8 cellular contexts compared by ENCODE assay signal in genomic region chr13:19860884-19861655, GRCh38. TPM values are rescaled to one million over a fixed set of nuclear protein-coding genes. Genes with fewer than 3 reads are reported as not detected.
DNase-seq lines count a peak whose midpoint lies in the region; ATAC-seq and TF ChIP-seq lines count a peak whose summit lies in the region.

No MANE protein-coding gene starts in this region.

- intact Hi-C loops in spleen (cut with DNase I; ENCODE audit: low total_unique reads), result loop anchor here (5.0 to 10.0 kb wide), 2 partner anchors 79 to 226 kb away; partner anchors contain the start of genes MPHOSPH8 and PSPC1

- peaks cover 32% of the 10 kb centered on the region for H4K20me1 ChIP-seq in SK-N-SH (ENCODE audit: insufficient read depth)

- no peaks in the 10 kb centered on the region for H3K9me2 ChIP-seq in SK-N-SH

- peak overlapping the region; percentile 93 for H3K4me2 ChIP-seq in SK-N-SH

- DNase-seq in SK-N-SH (no peak), T-helper 17 cell (no peak), fibroblast of mammary gland (ENCODE audit: low read depth) (peak; percentile 66), spleen (peak; percentile 34)
- DNase-seq in stimulated activated naive CD4-positive, alpha-beta T cell (lab: John Stamatoyannopoulos, UW), result no peak

- no peaks in the 10 kb centered on the region for H3K9me3 ChIP-seq in SK-N-SH
- H3K9me3 ChIP-seq in T-helper 17 cell (ENCODE audit: control insufficient read depth, low read length, poor library complexity, severe bottlenecking), result no peaks in the 10 kb centered on the region
- no peaks in the 10 kb centered on the region for H3K9me3 ChIP-seq in spleen

- POLR2A ChIA-PET in SK-N-SH (lab: Yijun Ruan, JAX), result interaction anchor here (0.6 kb wide), 1 partner anchor 42 kb away, joined by 4 read pairs; no protein-coding TSS in a partner anchor

- peaks cover 31% of the 10 kb centered on the region for H3K4me1 Mint-ChIP-seq in T-helper 17 cell

- H3K9ac ChIP-seq in SK-N-SH, result peak overlapping the region; percentile 96; the same call in 1 of the 2 replicates

- H3K36me3 Mint-ChIP-seq in T-helper 17 cell (ENCODE audit: low read depth), result peaks cover 3% of the 10 kb centered on the region

- H3F3A ChIP-seq in SK-N-SH (replicated peaks; ENCODE audit: insufficient read depth), result peaks cover 40% of the 10 kb centered on the region

- no peaks in the 10 kb centered on the region for H3K27me3 Mint-ChIP-seq in T-helper 17 cell

- H3K4me1 ChIP-seq in SK-N-SH (ENCODE audit: control insufficient read depth in 1 of 2, insufficient read depth in 2 of 2, low read depth in 1 of 2, low read length in 1 of 2) (peaks cover 14 to 16% of the 10 kb centered on the region in 2 experiments; a peak in 3 of 4 replicates), spleen (peaks cover 16 to 46% (median 29%) of the 10 kb centered on the region in 6 donors)

- no peak for TF ChIP-seq RAD21 in SK-N-SH (IDR thresholded peaks at IDR 0.05; ENCODE audit: low read length)

- no peak overlapping the region for H2AFZ ChIP-seq in SK-N-SH (ENCODE audit: low read depth)

- TF ChIP-seq POLR2A in spleen (IDR thresholded peaks at IDR 0.05), result no peak

- no peak for TF ChIP-seq EP300 in SK-N-SH (IDR thresholded peaks at IDR 0.05; ENCODE audit: borderline replicate concordance in 1 of 2, low read depth in 1 of 2, low read length in 1 of 2)

- H3K27ac ChIP-seq in SK-N-SH (ENCODE audit: low read depth in 2 of 2, low read length in 1 of 2) (peak overlapping the region in 1 of 2 experiments; percentile 93; a peak in 2 of 4 replicates), spleen (peak overlapping the region in 3 of 8 donors; percentile 97 to 100 (median 98))

- peak overlapping the region; percentile 96 for H3K4me3 Mint-ChIP-seq in T-helper 17 cell

- WGBS in SK-N-SH (ENCODE audit: low lambda C conversion rate), result 59% methylated on average over 4 of the region's 4 CpGs
- 66 to 91% (median 89%) methylated on average over 4 of the region's 4 CpGs for WGBS in spleen, 5 donors

- H3K27ac Mint-ChIP-seq in T-helper 17 cell, result peak overlapping the region; percentile 97

- H3K36me3 ChIP-seq in SK-N-SH (replicated peaks in 1 of 2; ENCODE audit: control insufficient read depth in 1 of 2, insufficient read depth in 2 of 2, low read length in 1 of 2) (peaks cover 0 to 26% of the 10 kb centered on the region in 2 experiments), spleen (peaks cover 0 to 41% (median 3%) of the 10 kb centered on the region in 6 donors)

- TF ChIP-seq CTCF in SK-N-SH (IDR thresholded peaks at IDR 0.05) (no peak), fibroblast of mammary gland (conservative IDR thresholded peaks at IDR 0.05; ENCODE audit: control insufficient read depth, insufficient read depth, low read depth, low read length) (no peak), spleen (IDR thresholded peaks at IDR 0.05 in 8 of 11, conservative IDR thresholded peaks at IDR 0.05 in 3 of 11) (no peak)

- no peak for ATAC-seq in SK-N-SH treated with all-trans-retinoic acid at 6 μM for 48 hours
- ATAC-seq in T-helper 17 cell, result no peak
- no peak for ATAC-seq in GM21367 (IDR thresholded peaks at IDR 0.05; ENCODE audit: unreplicated experiment)
- no peak for ATAC-seq in GM21529 (IDR thresholded peaks at IDR 0.05; ENCODE audit: unreplicated experiment)

- peaks cover 78% of the 10 kb centered on the region for H3K79me2 ChIP-seq in SK-N-SH (ENCODE audit: insufficient read depth)

- H3K27me3 ChIP-seq in SK-N-SH (ENCODE audit: insufficient read depth), result no peaks in the 10 kb centered on the region
- no peaks in the 10 kb centered on the region for H3K27me3 ChIP-seq in spleen (replicated peaks in 1 of 7)

- CTCF ChIA-PET in SK-N-SH (lab: Yijun Ruan, JAX), result interaction anchor here (1.4 kb wide), 1 partner anchor 99 kb away, joined by 3 read pairs; no protein-coding TSS in a partner anchor

- H3K4me3 ChIP-seq in SK-N-SH (ENCODE audit: low read depth in 2 of 2, low read length in 1 of 2), result peak overlapping the region in 1 of 2 experiments; percentile 97; a peak in 2 of 4 replicates
- peak overlapping the region; percentile 7 for H3K4me3 ChIP-seq in fibroblast of mammary gland (ENCODE audit: control insufficient read depth, low read depth, low read length)
- H3K4me3 ChIP-seq in spleen, result peak overlapping the region in 2 of 8 donors; percentile 91 to 94

TF ChIP-seq in SK-N-SH, 30 proteins besides CTCF, POLR2A, EP300 and RAD21:
- TF ChIP-seq, protein P1, sequence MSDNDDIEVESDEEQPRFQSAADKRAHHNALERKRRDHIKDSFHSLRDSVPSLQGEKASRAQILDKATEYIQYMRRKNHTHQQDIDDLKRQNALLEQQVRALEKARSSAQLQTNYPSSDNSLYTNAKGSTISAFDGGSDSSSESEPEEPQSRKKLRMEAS (IDR thresholded peaks at IDR 0.05; ENCODE audit: low read depth), result 0 out of 2 replicates have a peak, but pooled peaks have one; percentile 17
- TF ChIP-seq TAF1 (IDR thresholded peaks at IDR 0.05; ENCODE audit: borderline replicate concordance, low read depth, low read length) (no peak), JUND (IDR thresholded peaks at IDR 0.05) (peak; percentile 43; the same call in 1 of the 2 replicates), FOSL2 (IDR thresholded peaks at IDR 0.05; ENCODE audit: borderline replicate concordance, low read depth) (peak; percentile 63; the same call in 1 of the 2 replicates)

TF ChIP-seq in SK-N-SH treated with all-trans-retinoic acid at 6 μM for 48 hours, 23 proteins besides CTCF, POLR2A, EP300 and RAD21:
- TF ChIP-seq ISL1 (CRISPR knock-in tag; IDR thresholded peaks at IDR 0.05) (no peak), ZNF565 (CRISPR knock-in tag; conservative IDR thresholded peaks at IDR 0.05; ENCODE audit: low read depth) (no peak), ZNF70 (CRISPR knock-in tag; IDR thresholded peaks at IDR 0.05) (no peak), POU6F1 (CRISPR knock-in tag; IDR thresholded peaks at IDR 0.05; ENCODE audit: borderline replicate concordance, low read depth) (no peak)

RNA-seq across cellular contexts. Expression of gene ZMYM5, which starts 2.4 kb away (rescaled TPM):
- 5.2 and 8.5 TPM in 2 replicates for polyA plus RNA-seq in SK-N-SH (2012; rRNA removed)
- polyA plus RNA-seq in SK-N-SH (2012; cell fraction: cytosol; rRNA removed), result 7.4 and 8.9 TPM in 2 replicates
- 6.6 and 17.3 TPM in 2 replicates for polyA plus RNA-seq in SK-N-SH (2012; cell fraction: nucleus; rRNA removed)
- total RNA-seq in T-helper 17 cell, result 10 to 100 TPM; 23.0 to 26.3 TPM
- total RNA-seq in spleen, result 10 to 100 TPM; 13.2 to 24.4 (median 18.8) TPM
- polyA plus RNA-seq in spleen, result 1 to 10 TPM; 5.7 to 7.4 (median 6.6) TPM

Comparison
In these comparisons a context has a peak if more than half of its experiments do, and no peak if none do; other contexts are left out.
1. DNase-seq: peak in fibroblast of mammary gland (single experiment) and spleen (single experiment); none in SK-N-SH (single experiment), T-helper 17 cell (0 of 3) and stimulated activated naive CD4-positive, alpha-beta T cell (0 of 6).